22 cellular contexts compared by ENCODE assay signal in the genomic region with DNA sequence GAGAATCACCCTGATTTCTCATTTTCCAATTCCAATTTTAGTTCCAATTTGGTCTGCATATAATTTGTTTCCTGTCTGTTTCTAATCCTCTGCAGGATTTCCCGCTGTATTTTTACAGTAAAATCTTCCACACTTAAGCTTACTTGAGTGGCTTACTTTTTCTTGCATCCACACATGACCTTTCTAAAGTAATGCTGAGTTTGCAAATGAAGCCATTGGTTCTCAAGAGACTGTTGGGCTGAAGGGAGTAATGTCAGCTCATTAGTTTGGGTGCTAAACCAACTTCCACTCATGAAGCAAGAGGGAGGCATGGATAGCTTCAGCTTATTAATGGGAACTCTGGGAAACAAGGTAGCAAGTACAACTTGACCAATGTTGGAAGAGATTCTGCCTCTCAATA.
DNase-seq lines count a peak whose midpoint lies in the region; ATAC-seq, FAIRE-seq and TF ChIP-seq lines count a peak whose summit lies in the region.
"Had no signal": no experiment of that assay in that cellular context is flagged by ENCODE, and none has a peak within 500 bp of the region (broad histone marks: within the 10 kb centered on the region; RNA-seq: fewer than 3 reads in every experiment).

No MANE protein-coding gene starts in this region.

- H3K36me3 ChIP-seq in IMR-90 (ENCODE audit: control insufficient read depth, insufficient read depth, low read length) (no peaks in the 10 kb centered on the region), K562 (ENCODE audit: control insufficient read depth, insufficient read depth, low read length) (no peaks in the 10 kb centered on the region), neural cell (ENCODE audit: insufficient read depth, low read length) (no peaks in the 10 kb centered on the region), lower lobe of right lung (no peaks in the 10 kb centered on the region)
- H3K36me3 ChIP-seq: BE2C had no signal

- H3K79me2 ChIP-seq in K562 (ENCODE audit: control insufficient read depth, insufficient read depth, low read length) (no peaks in the 10 kb centered on the region), neural cell (replicated peaks; ENCODE audit: insufficient read depth, low read length) (peaks cover 5% of the 10 kb centered on the region)

- H3K18ac ChIP-seq in IMR-90 (ENCODE audit: low read depth, low read length) = no peak overlapping the region

- no peaks in the 10 kb centered on the region for H3K4me1 Mint-ChIP-seq in activated CD8-positive, alpha-beta memory T cell treated with anti-CD3 and anti-CD28 coated beads, Interleukin-2, amount 10 ng/mL, durations not matched to agents 7 days and 5 days
- H3K4me1 Mint-ChIP-seq in T-helper 17 cell = no peaks in the 10 kb centered on the region
- H3K4me1 Mint-ChIP-seq: CD4-positive, CD25-positive, alpha-beta regulatory T cell; CD8-positive, alpha-beta memory T cell had no signal

- H4K8ac ChIP-seq in IMR-90 (ENCODE audit: low read depth in 2 of 2, low read length in 2 of 2) = no peak overlapping the region

- H3K9me1 ChIP-seq in IMR-90 (ENCODE audit: insufficient read depth, low read length) = no peaks in the 10 kb centered on the region
- no peaks in the 10 kb centered on the region for H3K9me1 ChIP-seq in K562 (ENCODE audit: control insufficient read depth, insufficient read depth, low read length)

- H3K9me3 Mint-ChIP-seq in activated CD8-positive, alpha-beta memory T cell treated with anti-CD3 and anti-CD28 coated beads, Interleukin-2, amount 10 ng/mL, durations not matched to agents 7 days and 5 days (ENCODE audit: low read depth) = no peaks in the 10 kb centered on the region
- H3K9me3 Mint-ChIP-seq: CD4-positive, CD25-positive, alpha-beta regulatory T cell; CD8-positive, alpha-beta memory T cell; H9 had no signal

- H3K56ac ChIP-seq in IMR-90 (ENCODE audit: extremely low read depth, insufficient read depth, low read length) = no peak overlapping the region

- no peak overlapping the region for H3K4ac ChIP-seq in IMR-90 (ENCODE audit: low read depth, low read length)

- no peaks in the 10 kb centered on the region for H3K36me3 Mint-ChIP-seq in activated CD8-positive, alpha-beta memory T cell treated with anti-CD3 and anti-CD28 coated beads, Interleukin-2, amount 10 ng/mL, durations not matched to agents 7 days and 5 days
- H3K36me3 Mint-ChIP-seq in T-helper 17 cell (ENCODE audit: low read depth) = peaks cover 3% of the 10 kb centered on the region
- H3K36me3 Mint-ChIP-seq: CD4-positive, CD25-positive, alpha-beta regulatory T cell; CD8-positive, alpha-beta memory T cell had no signal

- CTCF ChIA-PET in A549 (lab: Yijun Ruan, JAX) (interaction anchor here (1.2 to 1.3 kb wide), 2 partner anchors 10 to 61 kb away, joined by 3 to 4 read pairs; no protein-coding TSS in a partner anchor), IMR-90 (lab: Yijun Ruan, JAX) (no interaction called here), K562 (lab: Yijun Ruan, JAX; ENCODE audit: low intra/inter-chr PET ratio) (no interaction called here)
- CTCF ChIA-PET in activated CD8-positive, alpha-beta memory T cell treated with anti-CD3 and anti-CD28 coated beads, Interleukin-2, amount 10 ng/mL, durations not matched to agents 7 days and 5 days (lab: Charles Lee) = no interaction called here

- H3K27ac ChIP-seq in A549 = no peak overlapping the region
- no peak overlapping the region for H3K27ac ChIP-seq in IMR-90 (ENCODE audit: insufficient read depth, low read length)
- no peak overlapping the region for H3K27ac ChIP-seq in K562 (ENCODE audit: extremely low read depth, low read depth, low read length)
- H3K27ac ChIP-seq in neural cell (ENCODE audit: low read length) = peak overlapping the region; percentile 99
- H3K27ac ChIP-seq in lower lobe of right lung = no peak overlapping the region
- H3K27ac ChIP-seq: GM23248, KMS-11 had no signal

- H3K9ac ChIP-seq in IMR-90 (ENCODE audit: low read depth, low read length) (no peak overlapping the region), K562 (ENCODE audit: insufficient read depth in 1 of 2, low read depth in 2 of 2, low read length in 2 of 2) (no peak overlapping the region), neural cell (ENCODE audit: low read length) (peak overlapping the region; percentile 30)
- H3K9ac ChIP-seq: GM23248, KMS-11 had no signal

- H3K9me3 ChIP-seq in A549 (no peaks in the 10 kb centered on the region), IMR-90 (ENCODE audit: control insufficient read depth, insufficient read depth, low read length) (no peaks in the 10 kb centered on the region), K562 (replicated peaks; ENCODE audit: control insufficient read depth, insufficient read depth, low read depth, low read length) (no peaks in the 10 kb centered on the region; the same call in 1 of the 2 replicates), neural cell (ENCODE audit: low read length) (no peaks in the 10 kb centered on the region), T-helper 17 cell (ENCODE audit: control insufficient read depth, low read length, poor library complexity, severe bottlenecking) (no peaks in the 10 kb centered on the region), lower lobe of right lung (no peaks in the 10 kb centered on the region)
- H3K9me3 ChIP-seq: BE2C had no signal

- no peak overlapping the region for H3K4me3 Mint-ChIP-seq in activated CD8-positive, alpha-beta memory T cell treated with anti-CD3 and anti-CD28 coated beads, Interleukin-2, amount 10 ng/mL, durations not matched to agents 7 days and 5 days
- no peak overlapping the region for H3K4me3 Mint-ChIP-seq in T-helper 17 cell
- H3K4me3 Mint-ChIP-seq: CD4-positive, CD25-positive, alpha-beta regulatory T cell; CD8-positive, alpha-beta memory T cell; H9 had no signal

- TF ChIP-seq POLR2A in A549 (IDR thresholded peaks at IDR 0.05; ENCODE audit: low read length) (no peak), IMR-90 (IDR thresholded peaks at IDR 0.05; ENCODE audit: low read depth, low read length) (no peak), K562 (conservative IDR thresholded peaks at IDR 0.05) (no peak)

- H2AK5ac ChIP-seq in IMR-90 (ENCODE audit: low read depth, low read length) = no peak overlapping the region

- H3K79me1 ChIP-seq in IMR-90 (ENCODE audit: low read depth in 1 of 2, low read length in 2 of 2) = no peaks in the 10 kb centered on the region

- POLR2A ChIA-PET in A549 (lab: Yijun Ruan, JAX) (no interaction called here), IMR-90 (lab: Charles Lee; ENCODE audit: unreplicated experiment) (no interaction called here), K562 (lab: Yijun Ruan, JAX) (interaction anchor here (0.7 to 1.9 kb wide), 2 partner anchors 9 to 576 kb away, joined by 4 to 7 read pairs; no protein-coding TSS in a partner anchor)

- no peaks in the 10 kb centered on the region for H3K9me2 ChIP-seq in neural cell (ENCODE audit: insufficient read depth, low read length)

- DNase-seq in A549 (ENCODE audit: low read depth in 1 of 2, low spot score in 1 of 2) (no peak), IMR-90 (no peak), K562 (ENCODE audit: extremely low read depth in 1 of 4, low spot score in 3 of 4) (no peak), T-helper 17 cell (no peak), lower lobe of right lung (no peak), DMS153 (lab: John Stamatoyannopoulos, UW) (no peak)
- DNase-seq in activated CD8-positive, alpha-beta memory T cell treated with anti-CD3 and anti-CD28 coated beads, Interleukin-2, amount 10 ng/mL, durations not matched to agents 7 days and 5 days = no peak
- DNase-seq: ACHN; BE2C; C1 segment of cervical spinal cord; CD4-positive, CD25-positive, alpha-beta regulatory T cell; CD8-positive, alpha-beta memory T cell; COR-L47; DMS 273 treated with DMSO at 0.1 percent for 48 hours; GF-D8; GM23248; H9 had no signal

- no peak overlapping the region for H2AK9ac ChIP-seq in IMR-90 (replicated peaks; ENCODE audit: low read depth, low read length, poor library complexity)

- H2AFZ ChIP-seq in IMR-90 (replicated peaks; ENCODE audit: low read length, poor library complexity) (no peak overlapping the region), K562 (ENCODE audit: low read depth, low read length) (no peak overlapping the region), neural cell (ENCODE audit: low read depth, low read length) (no peak overlapping the region)
- H2AFZ ChIP-seq: GM23248 had no signal

- H4K91ac ChIP-seq in IMR-90 (ENCODE audit: insufficient read depth, low read depth, low read length) = no peak overlapping the region

- H2BK120ac ChIP-seq in IMR-90 (ENCODE audit: low read depth, low read length) = no peak overlapping the region

- H3K23ac ChIP-seq in IMR-90 (ENCODE audit: low read depth, low read length) = no peak overlapping the region

- dilution Hi-C loops in IMR-90 (cut with HindIII; ENCODE audit: low sequenced_read_pairs, unreplicated experiment) = no loop called here

- TF ChIP-seq CTCF in A549 (IDR thresholded peaks at IDR 0.05) (no peak), IMR-90 (conservative IDR thresholded peaks at IDR 0.05; ENCODE audit: low read depth, low read length) (no peak), K562 (IDR thresholded peaks at IDR 0.05 in 2 of 3, conservative IDR thresholded peaks at IDR 0.05 in 1 of 3; ENCODE audit: insufficient read depth in 2 of 3, low read depth in 1 of 3, low read length in 3 of 3) (no peak), neural cell (IDR thresholded peaks at IDR 0.05; ENCODE audit: poor library complexity, severe bottlenecking) (no peak), lower lobe of right lung (IDR thresholded peaks at IDR 0.05) (no peak)

- no peak overlapping the region for H4K5ac ChIP-seq in IMR-90 (ENCODE audit: low read depth, low read length)

- no peak overlapping the region for H2BK15ac ChIP-seq in IMR-90 (ENCODE audit: low read depth, low read length)

- ATAC-seq in A549 = no peak
- ATAC-seq in IMR-90 (ENCODE audit: low read depth) = no peak
- ATAC-seq in K562 = no peak
- no peak for ATAC-seq in activated CD8-positive, alpha-beta memory T cell treated with anti-CD3 and anti-CD28 coated beads, Interleukin-2, amount 10 ng/mL, durations not matched to agents 7 days and 5 days
- no peak for ATAC-seq in T-helper 17 cell
- ATAC-seq in lower lobe of right lung = no peak

- H3F3A ChIP-seq in neural cell (ENCODE audit: insufficient read depth, low read length, poor library complexity, severe bottlenecking) = peaks cover 15% of the 10 kb centered on the region

- intact Hi-C loops in IMR-90 (cut with micrococcal nuclease) = no loop called here
- intact Hi-C loops in K562 (cut with micrococcal nuclease) = no loop called here
- intact Hi-C loops in lower lobe of right lung (cut with DNase I) = no loop called here

- BruUV-seq in IMR-90 (replicated peaks; lab: Mats Ljungman, UMichigan) (no TSS peak), K562 (replicated peaks; lab: Mats Ljungman, UMichigan) (no TSS peak)

- H3K4me3 ChIP-seq in A549 = no peak overlapping the region
- H3K4me3 ChIP-seq in IMR-90 (ENCODE audit: insufficient read depth, low read depth, low read length) = no peak overlapping the region
- H3K4me3 ChIP-seq in K562 = no peak overlapping the region
- H3K4me3 ChIP-seq in neural cell (ENCODE audit: low read length) = no peak overlapping the region
- no peak overlapping the region for H3K4me3 ChIP-seq in lower lobe of right lung
- H3K4me3 ChIP-seq: GM23248 had no signal

- no peaks in the 10 kb centered on the region for H3K4me1 ChIP-seq in A549
- H3K4me1 ChIP-seq in IMR-90 (ENCODE audit: control insufficient read depth, insufficient read depth, low read length) = no peaks in the 10 kb centered on the region
- peaks cover 0 to 9% of the 10 kb centered on the region in 2 experiments; a peak in 2 of 5 replicates for H3K4me1 ChIP-seq in K562 (replicated peaks in 1 of 2; ENCODE audit: control insufficient read depth in 2 of 2, insufficient read depth in 2 of 2, low read length in 2 of 2)
- no peaks in the 10 kb centered on the region for H3K4me1 ChIP-seq in lower lobe of right lung
- H3K4me1 ChIP-seq: BE2C had no signal

- FAIRE-seq in A549 (lab: Jason Lieb, UNC) (no peak), K562 (lab: Jason Lieb, UNC) (no peak)
- FAIRE-seq: GM12891, GM19239, HTR-8/SVneo had no signal

- H3K27ac Mint-ChIP-seq in activated CD8-positive, alpha-beta memory T cell treated with anti-CD3 and anti-CD28 coated beads, Interleukin-2, amount 10 ng/mL, durations not matched to agents 7 days and 5 days = no peak overlapping the region
- no peak overlapping the region for H3K27ac Mint-ChIP-seq in T-helper 17 cell
- H3K27ac Mint-ChIP-seq: CD4-positive, CD25-positive, alpha-beta regulatory T cell; CD8-positive, alpha-beta memory T cell; H9 had no signal

- WGBS in A549 (ENCODE audit: missing lambda C conversion rate) = 95% methylated on average over 1 of the region's 1 CpG
- no CpG with 5 or more reads among the region's 1 CpG for WGBS in IMR-90 (ENCODE audit: extremely low coverage in 2 of 2, insufficient read length in 1 of 2), 2 experiments
- 38% methylated on average over 1 of the region's 1 CpG for WGBS in K562 (ENCODE audit: insufficient coverage, low coverage, missing lambda C conversion rate)

- H3K14ac ChIP-seq in IMR-90 (replicated peaks; ENCODE audit: low read depth, low read length) = no peak overlapping the region

- TF ChIP-seq RAD21 in A549 (conservative IDR thresholded peaks at IDR 0.05 in 1 of 2, IDR thresholded peaks at IDR 0.05 in 1 of 2) (no peak), IMR-90 (IDR thresholded peaks at IDR 0.05; ENCODE audit: low read length) (no peak), K562 (CRISPR knock-in tag; conservative IDR thresholded peaks at IDR 0.05 in 1 of 2, IDR thresholded peaks at IDR 0.05 in 1 of 2) (no peak), neural cell (conservative IDR thresholded peaks at IDR 0.05) (no peak)

- no peak overlapping the region for H2BK5ac ChIP-seq in IMR-90 (ENCODE audit: low read depth, low read length, poor library complexity, severe bottlenecking)

- H3K27me3 Mint-ChIP-seq in activated CD8-positive, alpha-beta memory T cell treated with anti-CD3 and anti-CD28 coated beads, Interleukin-2, amount 10 ng/mL, durations not matched to agents 7 days and 5 days = peaks cover 48% of the 10 kb centered on the region
- peaks cover 55% of the 10 kb centered on the region for H3K27me3 Mint-ChIP-seq in T-helper 17 cell

- H4K20me1 ChIP-seq in IMR-90 (ENCODE audit: insufficient read depth, low read length) = no peaks in the 10 kb centered on the region
- H4K20me1 ChIP-seq in K562 (replicated peaks; ENCODE audit: control insufficient read depth, insufficient read depth, low read length) = no peaks in the 10 kb centered on the region
- H4K20me1 ChIP-seq in neural cell (ENCODE audit: insufficient read depth) = no peaks in the 10 kb centered on the region

- no peak overlapping the region for H2BK20ac ChIP-seq in IMR-90 (ENCODE audit: low read depth, low read length)

- H3K27me3 ChIP-seq in IMR-90 (ENCODE audit: control insufficient read depth, insufficient read depth, low read length) (no peaks in the 10 kb centered on the region), K562 (ENCODE audit: control insufficient read depth in 2 of 2, insufficient read depth in 2 of 2, low read length in 2 of 2) (no peaks in the 10 kb centered on the region), neural cell (ENCODE audit: insufficient read depth, low read depth, low read length) (no peaks in the 10 kb centered on the region), lower lobe of right lung (ENCODE audit: low read depth) (no peaks in the 10 kb centered on the region)
- H3K27me3 ChIP-seq: BE2C had no signal

- TF ChIP-seq EP300 in A549 (IDR thresholded peaks at IDR 0.05) (no peak), K562 (IDR thresholded peaks at IDR 0.05; ENCODE audit: low read length) (no peak), neural cell (conservative IDR thresholded peaks at IDR 0.05; ENCODE audit: poor library complexity, severe bottlenecking) (no peak)

- H3K4me2 ChIP-seq in A549 (no peak overlapping the region), IMR-90 (ENCODE audit: low read depth, low read length) (no peak overlapping the region), K562 (ENCODE audit: insufficient read depth, low read length) (no peak overlapping the region), neural cell (ENCODE audit: low read length) (no peak overlapping the region)
- H3K4me2 ChIP-seq: KMS-11 had no signal

- in situ Hi-C loops in IMR-90 (cut with MboI; ENCODE audit: low sequenced_read_pairs) (no loop called here), K562 (cut with MboI) (no loop called here)
